Comparison of ENCODE assay signal across 25 cellular contexts in genomic region chr9:13943176-13943575, GRCh38.
"Had no signal": no experiment of that assay in that cellular context is flagged by ENCODE, and none has a peak within 500 bp of the region (broad histone marks: within the 10 kb centered on the region; RNA-seq: fewer than 3 reads in every experiment).

No MANE protein-coding gene starts in this region.

- H3K27me3 Mint-ChIP-seq: activated B cell treated with CpG ODN at 0.5 μM for 24 hours; activated CD4-positive, alpha-beta T cell treated with anti-CD3 and anti-CD28 coated beads, Interleukin-2, amount 10 ng/mL, durations not matched to agents 24 days and 14 days; activated CD8-positive, alpha-beta memory T cell treated with anti-CD3 and anti-CD28 coated beads, Interleukin-2, amount 10 ng/mL, durations not matched to agents 7 days and 5 days; activated naive CD8-positive, alpha-beta T cell treated with anti-CD3 and anti-CD28 coated beads, Interleukin-2, amount 50 U/mL, for 24 hours; activated T-cell treated with anti-CD3 and anti-CD28 coated beads, Interleukin-2, amount 50 U/mL, for 24 hours had no signal

- H3K36me3 Mint-ChIP-seq: activated CD8-positive, alpha-beta memory T cell treated with anti-CD3 and anti-CD28 coated beads, Interleukin-2, amount 10 ng/mL, durations not matched to agents 7 days and 5 days; brain had no signal

- H3K9me3 Mint-ChIP-seq: activated B cell treated with CpG ODN at 0.5 μM for 24 hours; activated CD4-positive, alpha-beta T cell treated with anti-CD3 and anti-CD28 coated beads, Interleukin-2, amount 10 ng/mL, durations not matched to agents 24 days and 14 days; activated T-helper 1 cell treated with anti-CD3 and anti-CD28 coated beads, Interleukin-12 subunit alpha, Interleukin-12 subunit beta, Interleukin-2, Interleukin-4 antibody, amounts not matched to agents 30 ng/mL and 10 ng/mL and 1 ng/mL, durations not matched to agents 14 hours and 24 hours and 36 hours; brain; T-helper 1 cell treated with Interleukin-12 subunit alpha and Interleukin-12 subunit beta and Interleukin-4 antibody, amounts not matched to agents 30 μg/mL and 1 μg/mL, for 36 hours had no signal

- H3K27ac Mint-ChIP-seq: activated B cell treated with CpG ODN at 0.5 μM for 24 hours; activated CD4-positive, alpha-beta T cell treated with anti-CD3 and anti-CD28 coated beads, Interleukin-2, amount 10 ng/mL, durations not matched to agents 24 days and 14 days; activated CD8-positive, alpha-beta memory T cell treated with anti-CD3 and anti-CD28 coated beads, Interleukin-2, amount 10 ng/mL, durations not matched to agents 7 days and 5 days; activated naive CD4-positive, alpha-beta T cell treated with anti-CD3 and anti-CD28 coated beads, Interleukin-2, amount 50 U/mL, for 72 hours; activated naive CD8-positive, alpha-beta T cell treated with anti-CD3 and anti-CD28 coated beads, Interleukin-2, amount 50 U/mL, for 24 hours; activated T-cell treated with anti-CD3 and anti-CD28 coated beads, Interleukin-2, amount 50 U/mL, for 24 hours; activated T-helper 1 cell treated with anti-CD3 and anti-CD28 coated beads, Interleukin-12 subunit alpha, Interleukin-12 subunit beta, Interleukin-2, Interleukin-4 antibody, amounts not matched to agents 30 ng/mL and 10 ng/mL and 1 ng/mL, durations not matched to agents 14 hours and 24 hours and 36 hours; T-helper 1 cell treated with Interleukin-12 subunit alpha and Interleukin-12 subunit beta and Interleukin-4 antibody, amounts not matched to agents 30 μg/mL and 1 μg/mL, for 36 hours had no signal

- H3K27me3 ChIP-seq: ascending aorta, cardiac muscle cell, Peyer's patch had no signal

- H3K27ac ChIP-seq: ascending aorta, cardiac muscle cell, Peyer's patch had no signal

- H3K4me1 Mint-ChIP-seq: activated B cell treated with CpG ODN at 0.5 μM for 24 hours; activated CD4-positive, alpha-beta T cell treated with anti-CD3 and anti-CD28 coated beads, Interleukin-2, amount 10 ng/mL, durations not matched to agents 24 days and 14 days; activated CD8-positive, alpha-beta memory T cell treated with anti-CD3 and anti-CD28 coated beads, Interleukin-2, amount 10 ng/mL, durations not matched to agents 7 days and 5 days had no signal

- H3K36me3 ChIP-seq: ascending aorta, cardiac muscle cell, Peyer's patch had no signal

- H3K4me3 ChIP-seq: ascending aorta, cardiac muscle cell, Peyer's patch had no signal

- H3K4me3 Mint-ChIP-seq: activated B cell treated with CpG ODN at 0.5 μM for 24 hours; activated CD4-positive, alpha-beta T cell treated with anti-CD3 and anti-CD28 coated beads, Interleukin-2, amount 10 ng/mL, durations not matched to agents 24 days and 14 days; activated CD8-positive, alpha-beta memory T cell treated with anti-CD3 and anti-CD28 coated beads, Interleukin-2, amount 10 ng/mL, durations not matched to agents 7 days and 5 days; activated naive CD8-positive, alpha-beta T cell treated with anti-CD3 and anti-CD28 coated beads, Interleukin-2, amount 50 U/mL, for 24 hours; activated T-cell treated with anti-CD3 and anti-CD28 coated beads, Interleukin-2, amount 50 U/mL, for 24 hours; activated T-helper 1 cell treated with anti-CD3 and anti-CD28 coated beads, Interleukin-12 subunit alpha, Interleukin-12 subunit beta, Interleukin-2, Interleukin-4 antibody, amounts not matched to agents 30 ng/mL and 10 ng/mL and 1 ng/mL, durations not matched to agents 14 hours and 24 hours and 36 hours; T-helper 1 cell treated with Interleukin-12 subunit alpha and Interleukin-12 subunit beta and Interleukin-4 antibody, amounts not matched to agents 30 μg/mL and 1 μg/mL, for 36 hours had no signal

- H3K9me3 ChIP-seq: ascending aorta, Peyer's patch had no signal

- DNase-seq: activated B cell treated with CpG ODN at 0.5 μM for 24 hours; activated CD4-positive, alpha-beta T cell treated with anti-CD3 and anti-CD28 coated beads for 1 hour; activated CD4-positive, alpha-beta T cell treated with anti-CD3 and anti-CD28 coated beads, Interleukin-2, amount 10 ng/mL, durations not matched to agents 24 days and 14 days; activated CD8-positive, alpha-beta memory T cell treated with anti-CD3 and anti-CD28 coated beads, Interleukin-2, amount 10 ng/mL, durations not matched to agents 7 days and 5 days; activated effector memory CD4-positive, alpha-beta T cell treated with Interleukin-2 at 50 U/mL for 16 hours; activated naive CD4-positive, alpha-beta T cell; activated naive CD8-positive, alpha-beta T cell treated with anti-CD3 and anti-CD28 coated beads, Interleukin-2, amount 50 U/mL, for 24 hours; activated T-cell treated with anti-CD3 and anti-CD28 coated beads, Interleukin-2, amount 50 U/mL, for 24 hours; KBM-7; NCI-H1092; NCI-H1436; NCI-H1694 treated with DMSO at 0.1 percent for 48 hours; NCI-H2029 treated with DMSO at 0.1 percent for 48 hours; NCI-H345; NCI-H510A; NCI-H526 treated with DMSO at 0.1 percent for 48 hours; OCI-M1; Peyer's patch; SHP77 treated with DMSO at 0.1 percent for 48 hours had no signal

- H3K4me1 ChIP-seq: Peyer's patch had no signal
